ENCODE assay signal across 18 cellular contexts in the genomic region with DNA sequence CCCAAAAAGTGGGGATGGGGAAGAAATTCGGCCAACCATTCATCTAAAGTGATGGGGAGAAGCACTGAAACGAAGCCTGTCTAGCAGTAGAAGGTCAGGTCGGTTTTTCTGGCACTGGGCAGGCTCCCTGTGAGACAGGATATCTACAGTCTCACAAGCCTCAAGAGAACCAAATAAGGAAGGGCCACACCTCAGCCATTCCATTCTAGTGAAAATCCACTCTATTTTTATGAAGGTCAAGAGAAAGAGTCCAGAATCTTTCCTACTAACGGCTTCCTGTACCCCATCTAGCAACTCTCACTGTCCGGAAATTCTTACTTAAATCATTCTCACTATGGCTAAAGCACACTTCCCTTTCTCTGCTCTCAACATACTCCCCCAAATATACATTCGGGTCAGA.
DNase-seq lines count a peak whose midpoint lies in the region; ATAC-seq and TF ChIP-seq lines count a peak whose summit lies in the region.
"Had no signal": no experiment of that assay in that cellular context is flagged by ENCODE, and none has a peak within 500 bp of the region (broad histone marks: within the 10 kb centered on the region; RNA-seq: fewer than 3 reads in every experiment).

No MANE protein-coding gene starts in this region.

- peak; percentile 19 for DNase-seq in LHCN-M2 (ENCODE audit: low read depth)
- DNase-seq in left lobe of liver (ENCODE audit: low spot score) = no peak
- DNase-seq in uterus = peak in 1 of 2 donors; percentile 33
- no peak for DNase-seq in DMS153 (lab: John Stamatoyannopoulos, UW)
- DNase-seq in CD4-positive, alpha-beta T cell = no peak
- DNase-seq: activated CD4-positive, CD25-positive, alpha-beta regulatory T cell; activated naive CD8-positive, alpha-beta T cell treated with anti-CD3 and anti-CD28 coated beads, Interleukin-2, amount 50 U/mL, for 24 hours; activated T-cell treated with anti-CD3 and anti-CD28 coated beads for 4 hours; CD4-positive, alpha-beta memory T cell; immature natural killer cell; NCI-H1092; NCI-H226; OCI-M1; stimulated activated CD4-positive, alpha-beta T cell treated with anti-CD3 and anti-CD28 coated beads, Interleukin-4, amount 100 ng/mL, for 4 hours had no signal

- H3K36me3 Mint-ChIP-seq in dendritic cell treated with granulocyte-macrophage colony-stimulating factor and Interleukin-4, amounts not matched to agents 40 ng/mL and 50 ng/mL, for 4 days (ENCODE audit: low read depth) = peaks cover 5% of the 10 kb centered on the region
- H3K36me3 Mint-ChIP-seq in CD4-positive, alpha-beta T cell (ENCODE audit: low read depth) = no peaks in the 10 kb centered on the region
- H3K36me3 Mint-ChIP-seq: immature natural killer cell; stimulated activated memory B cell treated with anti-CD40 and anti-IgM and Interleukin-4, amounts not matched to agents 10 μg/mL and 1 μg/mL and 100 μg/mL, for 72 hours had no signal

- intact Hi-C loops in dendritic cell treated with granulocyte-macrophage colony-stimulating factor and Interleukin-4, amounts not matched to agents 40 ng/mL and 50 ng/mL, for 4 days (cut with micrococcal nuclease) = no loop called here
- intact Hi-C loops in uterus (cut with DNase I; ENCODE audit: low total_unique reads) = no loop called here
- intact Hi-C loops in CD4-positive, alpha-beta T cell (cut with DNase I, micrococcal nuclease) = no loop called here

- peak overlapping the region; percentile 54 for H3K27ac Mint-ChIP-seq in dendritic cell treated with granulocyte-macrophage colony-stimulating factor and Interleukin-4, amounts not matched to agents 40 ng/mL and 50 ng/mL, for 4 days
- H3K27ac Mint-ChIP-seq in CD4-positive, alpha-beta T cell = no peak overlapping the region
- H3K27ac Mint-ChIP-seq: activated naive CD8-positive, alpha-beta T cell treated with anti-CD3 and anti-CD28 coated beads, Interleukin-2, amount 50 U/mL, for 24 hours; immature natural killer cell; stimulated activated memory B cell treated with anti-CD40 and anti-IgM and Interleukin-4, amounts not matched to agents 10 μg/mL and 1 μg/mL and 100 μg/mL, for 72 hours had no signal

- H3K27me3 Mint-ChIP-seq in dendritic cell treated with granulocyte-macrophage colony-stimulating factor and Interleukin-4, amounts not matched to agents 40 ng/mL and 50 ng/mL, for 4 days = peaks cover 13% of the 10 kb centered on the region
- no peaks in the 10 kb centered on the region for H3K27me3 Mint-ChIP-seq in CD4-positive, alpha-beta T cell

- no peak overlapping the region for H3K4me3 Mint-ChIP-seq in dendritic cell treated with granulocyte-macrophage colony-stimulating factor and Interleukin-4, amounts not matched to agents 40 ng/mL and 50 ng/mL, for 4 days
- no peak overlapping the region for H3K4me3 Mint-ChIP-seq in CD4-positive, alpha-beta T cell
- H3K4me3 Mint-ChIP-seq: activated naive CD8-positive, alpha-beta T cell treated with anti-CD3 and anti-CD28 coated beads, Interleukin-2, amount 50 U/mL, for 24 hours; CD4-positive, alpha-beta memory T cell; immature natural killer cell; stimulated activated memory B cell treated with anti-CD40 and anti-IgM and Interleukin-4, amounts not matched to agents 10 μg/mL and 1 μg/mL and 100 μg/mL, for 72 hours had no signal

- CTCF ChIA-PET in CD4-positive, alpha-beta T cell (lab: Charles Lee) = no interaction called here

- peak overlapping the region; percentile 52 to 53 for H3K27ac ChIP-seq in uterus
- no peak overlapping the region for H3K27ac ChIP-seq in CD4-positive, alpha-beta T cell (ENCODE audit: low read depth, low read length)
- H3K27ac ChIP-seq: prostate gland had no signal

- POLR2A ChIA-PET in CD4-positive, alpha-beta T cell (lab: Charles Lee) = no interaction called here

- peaks cover 31% of the 10 kb centered on the region for H3K4me1 Mint-ChIP-seq in dendritic cell treated with granulocyte-macrophage colony-stimulating factor and Interleukin-4, amounts not matched to agents 40 ng/mL and 50 ng/mL, for 4 days (ENCODE audit: low read depth)
- peaks cover 5% of the 10 kb centered on the region for H3K4me1 Mint-ChIP-seq in CD4-positive, alpha-beta T cell (ENCODE audit: low read depth)
- H3K4me1 Mint-ChIP-seq: CD4-positive, alpha-beta memory T cell; immature natural killer cell had no signal

- no peak for TF ChIP-seq POLR2A in uterus (IDR thresholded peaks at IDR 0.05)

- no peak overlapping the region for H3K4me3 ChIP-seq in uterus
- H3K4me3 ChIP-seq: prostate gland had no signal

- TF ChIP-seq CTCF in uterus (IDR thresholded peaks at IDR 0.05) = no peak
- no peak for TF ChIP-seq CTCF in CD4-positive, alpha-beta T cell (IDR thresholded peaks at IDR 0.05)

- H3K36me3 ChIP-seq in uterus = no peaks in the 10 kb centered on the region
- H3K36me3 ChIP-seq: prostate gland had no signal

- no peaks in the 10 kb centered on the region for H3K9me3 ChIP-seq in uterus
- H3K9me3 ChIP-seq in CD4-positive, alpha-beta T cell (ENCODE audit: control insufficient read depth, low read length) = no peaks in the 10 kb centered on the region
- H3K9me3 ChIP-seq: prostate gland had no signal

- H3K27me3 ChIP-seq in uterus = no peaks in the 10 kb centered on the region
- H3K27me3 ChIP-seq in CD4-positive, alpha-beta T cell (ENCODE audit: control insufficient read depth, insufficient read depth, low read length) = no peaks in the 10 kb centered on the region

- H3K9me3 Mint-ChIP-seq in dendritic cell treated with granulocyte-macrophage colony-stimulating factor and Interleukin-4, amounts not matched to agents 40 ng/mL and 50 ng/mL, for 4 days = no peaks in the 10 kb centered on the region
- H3K9me3 Mint-ChIP-seq in CD4-positive, alpha-beta T cell = no peaks in the 10 kb centered on the region
- H3K9me3 Mint-ChIP-seq: activated naive CD8-positive, alpha-beta T cell treated with anti-CD3 and anti-CD28 coated beads, Interleukin-2, amount 50 U/mL, for 24 hours; CD4-positive, alpha-beta memory T cell; immature natural killer cell; stimulated activated memory B cell treated with anti-CD40 and anti-IgM and Interleukin-4, amounts not matched to agents 10 μg/mL and 1 μg/mL and 100 μg/mL, for 72 hours had no signal

- no peaks in the 10 kb centered on the region for H3K4me1 ChIP-seq in uterus
- H3K4me1 ChIP-seq: prostate gland had no signal

- ATAC-seq in left lobe of liver (peak; percentile 45), GM18858 (IDR thresholded peaks at IDR 0.05; ENCODE audit: unreplicated experiment) (no peak)
- no peak for ATAC-seq in CD4-positive, alpha-beta T cell (ENCODE audit: poor library complexity)
- ATAC-seq: activated naive CD8-positive, alpha-beta T cell treated with anti-CD3 and anti-CD28 coated beads, Interleukin-2, amount 50 U/mL, for 24 hours; stimulated activated memory B cell treated with anti-CD40 and anti-IgM and Interleukin-4, amounts not matched to agents 10 μg/mL and 1 μg/mL and 100 μg/mL, for 72 hours had no signal
